Comparison of ENCODE assay signal across 23 cellular contexts in the genomic region with DNA sequence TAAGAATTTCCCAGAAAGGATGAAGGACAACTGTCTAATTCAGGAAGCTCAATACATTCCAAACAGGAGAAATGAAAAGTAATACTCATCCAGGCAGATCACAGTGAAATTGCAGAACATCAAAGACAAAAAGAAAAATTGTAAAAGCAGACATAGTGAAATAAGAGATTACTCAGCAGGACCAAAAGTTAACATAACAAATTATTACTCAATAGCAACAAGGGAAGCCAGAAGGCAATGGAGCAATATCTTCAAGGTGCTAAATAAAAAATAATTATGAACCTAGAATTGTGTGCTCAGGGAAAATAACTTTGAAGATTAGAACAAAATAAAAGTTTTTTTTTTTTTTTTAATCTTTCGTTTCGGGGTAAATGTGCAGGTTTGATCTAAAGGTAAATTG. TPM values are rescaled to one million over a fixed set of nuclear protein-coding genes. Genes with fewer than 3 reads are reported as not detected.
"Had no signal": no experiment of that assay in that cellular context is flagged by ENCODE, and none has a peak within 500 bp of the region (broad histone marks: within the 10 kb centered on the region; RNA-seq: fewer than 3 reads in every experiment).

No MANE protein-coding gene starts in this region.

- DNase-seq: activated CD4-positive, alpha-beta memory T cell treated with anti-CD3 and anti-CD28 coated beads, Interleukin-2, amount 10 ng/mL, durations not matched to agents 7 days and 5 days; activated effector memory CD4-positive, alpha-beta T cell treated with Interleukin-2 at 50 U/mL for 16 hours; activated naive CD4-positive, alpha-beta T cell treated with anti-CD3 and anti-CD28 coated beads for 36 hours; activated naive CD8-positive, alpha-beta T cell treated with anti-CD3 and anti-CD28 coated beads, Interleukin-2, amount 10 ng/mL, durations not matched to agents 7 days and 5 days; activated T-cell treated with anti-CD3 and anti-CD28 coated beads, Interleukin-2, amount 50 U/mL, for 72 hours; glutamatergic neuron; immature natural killer cell; left ventricle myocardium inferior; midbrain; natural killer cell; spleen; stimulated activated CD4-positive, alpha-beta T cell treated with anti-CD3 and anti-CD28 coated beads, Interleukin-4, amount 100 ng/mL, for 1 hour; stimulated activated naive CD4-positive, alpha-beta T cell treated with Interleukin-2 at 50 U/mL for 16 hours; upper lobe of left lung had no signal

- H3K9me3 Mint-ChIP-seq: activated CD4-positive, alpha-beta memory T cell treated with anti-CD3 and anti-CD28 coated beads, Interleukin-2, amount 10 ng/mL, durations not matched to agents 7 days and 5 days; activated CD4-positive, alpha-beta T cell treated with anti-CD3 and anti-CD28 coated beads, Interleukin-2, amount 10 ng/mL, durations not matched to agents 24 days and 14 days; activated naive CD4-positive, alpha-beta T cell treated with anti-CD3 and anti-CD28 coated beads for 36 hours; activated naive CD8-positive, alpha-beta T cell treated with anti-CD3 and anti-CD28 coated beads, Interleukin-2, amount 10 ng/mL, durations not matched to agents 7 days and 5 days; natural killer cell had no signal

- H3K79me2 ChIP-seq: hepatocyte had no signal

- H3K4me3 Mint-ChIP-seq: activated CD4-positive, alpha-beta memory T cell treated with anti-CD3 and anti-CD28 coated beads, Interleukin-2, amount 10 ng/mL, durations not matched to agents 7 days and 5 days; activated CD4-positive, alpha-beta T cell treated with anti-CD3 and anti-CD28 coated beads, Interleukin-2, amount 10 ng/mL, durations not matched to agents 24 days and 14 days; activated naive CD4-positive, alpha-beta T cell treated with anti-CD3 and anti-CD28 coated beads for 36 hours; activated naive CD8-positive, alpha-beta T cell treated with anti-CD3 and anti-CD28 coated beads, Interleukin-2, amount 10 ng/mL, durations not matched to agents 7 days and 5 days; activated T-cell treated with anti-CD3 and anti-CD28 coated beads, Interleukin-2, amount 50 U/mL, for 72 hours; immature natural killer cell; natural killer cell had no signal

- H2AFZ ChIP-seq: hepatocyte had no signal

- H3K36me3 ChIP-seq: cardiac muscle cell, left ventricle myocardium inferior, spleen, upper lobe of left lung had no signal

- H3K4me1 ChIP-seq: left ventricle myocardium inferior, upper lobe of left lung had no signal

- H3K4me1 Mint-ChIP-seq: immature natural killer cell had no signal

- H3K27me3 Mint-ChIP-seq: activated CD4-positive, alpha-beta T cell treated with anti-CD3 and anti-CD28 coated beads, Interleukin-2, amount 10 ng/mL, durations not matched to agents 24 days and 14 days; progenitor cell of endocrine pancreas had no signal

- H3K36me3 Mint-ChIP-seq: natural killer cell had no signal

- H3K4me3 ChIP-seq: cardiac muscle cell, hepatocyte, left ventricle myocardium inferior, spleen, upper lobe of left lung had no signal

- ATAC-seq: activated CD4-positive, CD25-positive, alpha-beta regulatory T cell treated with anti-CD3 and anti-CD28 coated beads, Interleukin-2, amount 50 U/mL, for 24 hours; activated T-cell treated with anti-CD3 and anti-CD28 coated beads, Interleukin-2, amount 50 U/mL, for 72 hours; natural killer cell had no signal

- H3K27ac Mint-ChIP-seq: activated CD4-positive, alpha-beta memory T cell treated with anti-CD3 and anti-CD28 coated beads, Interleukin-2, amount 10 ng/mL, durations not matched to agents 7 days and 5 days; activated CD4-positive, alpha-beta T cell treated with anti-CD3 and anti-CD28 coated beads, Interleukin-2, amount 10 ng/mL, durations not matched to agents 24 days and 14 days; activated naive CD4-positive, alpha-beta T cell treated with anti-CD3 and anti-CD28 coated beads for 36 hours; activated naive CD8-positive, alpha-beta T cell treated with anti-CD3 and anti-CD28 coated beads, Interleukin-2, amount 10 ng/mL, durations not matched to agents 7 days and 5 days; immature natural killer cell; natural killer cell; progenitor cell of endocrine pancreas had no signal

- H3K4me2 ChIP-seq: hepatocyte had no signal

- H3K27me3 ChIP-seq: cardiac muscle cell, hepatocyte, spleen, upper lobe of left lung had no signal

- H3K9me3 ChIP-seq: left ventricle myocardium inferior, upper lobe of left lung had no signal

- H3K27ac ChIP-seq: cardiac muscle cell, hepatocyte, left ventricle myocardium inferior, upper lobe of left lung, VCaP had no signal

RNA-seq across cellular contexts. Expression of a gene that starts 30.5 kb away (rescaled TPM):
- total RNA-seq: activated naive CD4-positive, alpha-beta T cell treated with anti-CD3 and anti-CD28 coated beads for 36 hours; cardiac muscle cell; epithelial cell of proximal tubule; left ventricle myocardium inferior; lung microvascular endothelial cell; osteocyte; progenitor cell of endocrine pancreas had no signal
- polyA plus RNA-seq: cardiac muscle cell, hepatocyte had no signal
